18 cellular contexts compared by ENCODE assay signal in the genomic region with DNA sequence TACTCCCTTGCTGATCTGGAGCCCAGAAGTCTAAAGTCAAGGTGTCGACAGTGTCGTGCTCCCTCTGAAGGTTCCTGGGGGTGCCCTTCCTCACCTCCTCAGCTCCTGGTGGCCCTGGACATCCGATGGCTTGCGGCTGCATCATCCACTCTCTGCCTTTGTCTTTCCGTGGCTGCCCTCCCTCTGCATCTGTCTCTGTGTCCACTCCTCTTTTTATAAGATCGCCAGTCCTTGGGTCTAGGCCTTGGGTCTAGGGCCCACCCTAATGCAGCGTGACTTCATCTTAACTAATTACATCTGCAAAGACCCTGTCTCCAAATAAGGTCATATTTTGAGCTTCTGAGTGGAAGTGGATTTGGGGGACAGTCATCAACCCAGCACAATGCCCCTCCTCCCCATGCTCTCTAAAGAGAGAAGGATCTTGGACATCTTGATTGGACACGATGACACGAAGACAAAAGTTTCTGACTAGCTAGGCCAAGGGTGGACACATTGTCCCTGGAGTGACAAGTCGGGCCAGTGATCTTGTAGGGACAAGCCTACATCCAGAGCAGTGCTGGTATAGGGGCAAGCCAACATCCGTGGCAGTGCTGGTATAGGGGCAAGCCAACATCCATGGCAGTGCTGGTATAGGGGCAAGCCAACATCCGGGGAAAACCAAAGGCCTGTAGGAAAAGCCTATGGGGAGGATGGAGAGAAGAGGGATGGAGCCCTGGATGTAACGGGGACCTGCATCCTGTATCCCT.
"Had no signal": no experiment of that assay in that cellular context is flagged by ENCODE, and none has a peak within 500 bp of the region (broad histone marks: within the 10 kb centered on the region; RNA-seq: fewer than 3 reads in every experiment).

No MANE protein-coding gene starts in this region.

- H3K27me3 ChIP-seq: pancreas, right lobe of liver, tibial artery, upper lobe of left lung had no signal

- H3K9me3 ChIP-seq: esophagus muscularis mucosa, gastroesophageal sphincter, pancreas, prostate gland, right lobe of liver, tibial artery, upper lobe of left lung had no signal

- ATAC-seq: effector memory CD8-positive, alpha-beta T cell; gastroesophageal sphincter; natural killer cell; pancreas; stimulated activated memory B cell treated with anti-CD40 and anti-IgM and Interleukin-4, amounts not matched to agents 10 μg/mL and 1 μg/mL and 100 μg/mL, for 72 hours had no signal

- DNase-seq: effector memory CD8-positive, alpha-beta T cell; foreskin fibroblast; glutamatergic neuron; immature natural killer cell; mammary epithelial cell; natural killer cell; pancreas; stimulated activated CD4-positive, alpha-beta T cell treated with anti-CD3 and anti-CD28 coated beads, Interleukin-15, amount 100 ng/mL, for 24 hours; stimulated activated CD4-positive, alpha-beta T cell treated with anti-CD3 and anti-CD28 coated beads, Interleukin-1b, Interleukin-23, amount 100 ng/mL, for 48 hours; stimulated activated CD4-positive, alpha-beta T cell treated with anti-CD3 and anti-CD28 coated beads, Interleukin-4, amount 100 ng/mL, for 24 hours; upper lobe of left lung had no signal

- H3K4me3 ChIP-seq: esophagus muscularis mucosa, gastroesophageal sphincter, pancreas, prostate gland, right lobe of liver, tibial artery, upper lobe of left lung had no signal

- H3K36me3 ChIP-seq: esophagus muscularis mucosa, gastroesophageal sphincter, pancreas, prostate gland, right lobe of liver, tibial artery, upper lobe of left lung had no signal

- H3K4me1 ChIP-seq: esophagus muscularis mucosa, gastroesophageal sphincter, prostate gland, right lobe of liver, tibial artery, upper lobe of left lung had no signal

- H3K27ac ChIP-seq: epithelial cell of prostate, esophagus muscularis mucosa, gastroesophageal sphincter, pancreas, prostate gland, right lobe of liver, tibial artery, upper lobe of left lung had no signal
